ENCODE assay signal across 28 cellular contexts in genomic region chr20:49874601-49875116, GRCh38. TPM values are rescaled to one million over a fixed set of nuclear protein-coding genes. Genes with fewer than 3 reads are reported as not detected.
A peak's percentile ranks its signal among the peaks of the same experiment; 100 is the strongest.
DNase-seq lines count a peak whose midpoint lies in the region; ATAC-seq and TF ChIP-seq lines count a peak whose summit lies in the region.
"Had no signal": no experiment of that assay in that cellular context is flagged by ENCODE, and none has a peak within 500 bp of the region (broad histone marks: within the 10 kb centered on the region; RNA-seq: fewer than 3 reads in every experiment).

No MANE protein-coding gene starts in this region.

- CTCF ChIA-PET in activated CD4-positive, alpha-beta T cell treated with anti-CD3 and anti-CD28 coated beads, Interleukin-2, amount 10 ng/mL, durations not matched to agents 7 days and 5 days (lab: Charles Lee), result no interaction called here
- CTCF ChIA-PET in activated CD4-positive, alpha-beta T cell treated with anti-CD3 and anti-CD28 coated beads for 36 hours (lab: Charles Lee), result interaction anchor here (0.7 to 1.1 kb wide), 3 partner anchors 197 to 415 kb away, joined by 3 to 4 read pairs (median 3); no protein-coding TSS in a partner anchor
- CTCF ChIA-PET in activated CD4-positive, alpha-beta memory T cell treated with anti-CD3 and anti-CD28 coated beads for 36 hours (lab: Charles Lee), result interaction anchor here (0.9 kb wide), 1 partner anchor 14 kb away, joined by 5 read pairs; no protein-coding TSS in a partner anchor

- H3K4me3 Mint-ChIP-seq in activated CD4-positive, alpha-beta T cell treated with anti-CD3 and anti-CD28 coated beads, Interleukin-2, amount 10 ng/mL, durations not matched to agents 7 days and 5 days, result no peak overlapping the region
- no peak overlapping the region for H3K4me3 Mint-ChIP-seq in activated CD4-positive, alpha-beta T cell treated with anti-CD3 and anti-CD28 coated beads for 36 hours
- H3K4me3 Mint-ChIP-seq in activated CD4-positive, alpha-beta memory T cell treated with anti-CD3 and anti-CD28 coated beads for 36 hours, result no peak overlapping the region
- H3K4me3 Mint-ChIP-seq in activated T-helper 1 cell treated with anti-CD3 and anti-CD28 coated beads, Interleukin-12 subunit alpha, Interleukin-12 subunit beta, Interleukin-2, Interleukin-4 antibody, amounts not matched to agents 30 ng/mL and 10 ng/mL and 1 ng/mL, durations not matched to agents 14 hours and 24 hours and 36 hours, result no peak overlapping the region
- H3K4me3 Mint-ChIP-seq: activated naive CD4-positive, alpha-beta T cell treated with anti-CD3 and anti-CD28 coated beads for 36 hours; naive B cell had no signal

- WGBS in hepatocyte (ENCODE audit: low lambda C conversion rate, missing lambda C conversion rate), result 63% methylated on average over 7 of the region's 7 CpGs
- WGBS in stomach, 5 donors, result 30 to 56% (median 39%) methylated on average over 7 of the region's 7 CpGs

- H3K27me3 Mint-ChIP-seq in activated CD4-positive, alpha-beta T cell treated with anti-CD3 and anti-CD28 coated beads, Interleukin-2, amount 10 ng/mL, durations not matched to agents 7 days and 5 days, result no peaks in the 10 kb centered on the region
- H3K27me3 Mint-ChIP-seq in activated CD4-positive, alpha-beta T cell treated with anti-CD3 and anti-CD28 coated beads for 36 hours, result no peaks in the 10 kb centered on the region
- no peaks in the 10 kb centered on the region for H3K27me3 Mint-ChIP-seq in activated CD4-positive, alpha-beta memory T cell treated with anti-CD3 and anti-CD28 coated beads for 36 hours
- H3K27me3 Mint-ChIP-seq in activated T-helper 1 cell treated with anti-CD3 and anti-CD28 coated beads, Interleukin-12 subunit alpha, Interleukin-12 subunit beta, Interleukin-2, Interleukin-4 antibody, amounts not matched to agents 30 ng/mL and 10 ng/mL and 1 ng/mL, durations not matched to agents 14 hours and 24 hours and 36 hours (ENCODE audit: insufficient read depth), result no peaks in the 10 kb centered on the region
- H3K27me3 Mint-ChIP-seq: naive B cell had no signal

- H3K36me3 ChIP-seq in SJSA1, result peaks cover 8% of the 10 kb centered on the region
- no peaks in the 10 kb centered on the region for H3K36me3 ChIP-seq in hepatocyte (replicated peaks; ENCODE audit: insufficient read depth, low read depth)
- peaks cover 4 to 79% (median 52%) of the 10 kb centered on the region in 4 donors for H3K36me3 ChIP-seq in stomach
- H3K36me3 ChIP-seq: WERI-Rb-1 had no signal

- H3K27ac ChIP-seq in SJSA1, result peak overlapping the region; percentile 72
- H3K27ac ChIP-seq in hepatocyte, result peak overlapping the region; percentile 60
- peak overlapping the region in 3 of 5 donors; percentile 31 to 66 (median 36) for H3K27ac ChIP-seq in stomach
- H3K27ac ChIP-seq: epithelial cell of prostate, left ventricle myocardium inferior, psoas muscle, WERI-Rb-1 had no signal

- no peak overlapping the region for H3K4me2 ChIP-seq in hepatocyte

- no peak for TF ChIP-seq EP300 in stomach (IDR thresholded peaks at IDR 0.05)

- H3K36me3 Mint-ChIP-seq in activated CD4-positive, alpha-beta T cell treated with anti-CD3 and anti-CD28 coated beads, Interleukin-2, amount 10 ng/mL, durations not matched to agents 7 days and 5 days (ENCODE audit: low read depth), result peaks cover 23% of the 10 kb centered on the region
- H3K36me3 Mint-ChIP-seq in activated CD4-positive, alpha-beta T cell treated with anti-CD3 and anti-CD28 coated beads for 36 hours (ENCODE audit: low read depth), result peaks cover 10% of the 10 kb centered on the region
- H3K36me3 Mint-ChIP-seq in activated CD4-positive, alpha-beta memory T cell treated with anti-CD3 and anti-CD28 coated beads for 36 hours, result peaks cover 5% of the 10 kb centered on the region
- peaks cover 13% of the 10 kb centered on the region for H3K36me3 Mint-ChIP-seq in activated T-helper 1 cell treated with anti-CD3 and anti-CD28 coated beads, Interleukin-12 subunit alpha, Interleukin-12 subunit beta, Interleukin-2, Interleukin-4 antibody, amounts not matched to agents 30 ng/mL and 10 ng/mL and 1 ng/mL, durations not matched to agents 14 hours and 24 hours and 36 hours (ENCODE audit: low read depth)

- no peaks in the 10 kb centered on the region for H3K4me1 Mint-ChIP-seq in activated CD4-positive, alpha-beta T cell treated with anti-CD3 and anti-CD28 coated beads, Interleukin-2, amount 10 ng/mL, durations not matched to agents 7 days and 5 days
- no peaks in the 10 kb centered on the region for H3K4me1 Mint-ChIP-seq in activated CD4-positive, alpha-beta T cell treated with anti-CD3 and anti-CD28 coated beads for 36 hours
- no peaks in the 10 kb centered on the region for H3K4me1 Mint-ChIP-seq in activated CD4-positive, alpha-beta memory T cell treated with anti-CD3 and anti-CD28 coated beads for 36 hours (ENCODE audit: low read depth)
- no peaks in the 10 kb centered on the region for H3K4me1 Mint-ChIP-seq in activated T-helper 1 cell treated with anti-CD3 and anti-CD28 coated beads, Interleukin-12 subunit alpha, Interleukin-12 subunit beta, Interleukin-2, Interleukin-4 antibody, amounts not matched to agents 30 ng/mL and 10 ng/mL and 1 ng/mL, durations not matched to agents 14 hours and 24 hours and 36 hours (ENCODE audit: low read depth)
- H3K4me1 Mint-ChIP-seq: naive B cell had no signal

- no peak for ATAC-seq in activated CD4-positive, alpha-beta T cell treated with anti-CD3 and anti-CD28 coated beads for 36 hours
- ATAC-seq: Panc1, psoas muscle had no signal

- peak overlapping the region; percentile 4 for H3K27ac Mint-ChIP-seq in activated CD4-positive, alpha-beta T cell treated with anti-CD3 and anti-CD28 coated beads, Interleukin-2, amount 10 ng/mL, durations not matched to agents 7 days and 5 days
- no peak overlapping the region for H3K27ac Mint-ChIP-seq in activated CD4-positive, alpha-beta T cell treated with anti-CD3 and anti-CD28 coated beads for 36 hours
- H3K27ac Mint-ChIP-seq in activated CD4-positive, alpha-beta memory T cell treated with anti-CD3 and anti-CD28 coated beads for 36 hours, result no peak overlapping the region
- no peak overlapping the region for H3K27ac Mint-ChIP-seq in activated T-helper 1 cell treated with anti-CD3 and anti-CD28 coated beads, Interleukin-12 subunit alpha, Interleukin-12 subunit beta, Interleukin-2, Interleukin-4 antibody, amounts not matched to agents 30 ng/mL and 10 ng/mL and 1 ng/mL, durations not matched to agents 14 hours and 24 hours and 36 hours
- H3K27ac Mint-ChIP-seq: activated naive CD4-positive, alpha-beta T cell treated with anti-CD3 and anti-CD28 coated beads for 36 hours had no signal

- H4K20me1 ChIP-seq in hepatocyte (ENCODE audit: insufficient read depth, poor library complexity, severe bottlenecking), result no peaks in the 10 kb centered on the region

- TF ChIP-seq POLR2A in stomach (IDR thresholded peaks at IDR 0.05), result no peak

- intact Hi-C loops in activated CD4-positive, alpha-beta T cell treated with anti-CD3 and anti-CD28 coated beads for 36 hours (cut with DNase I, micrococcal nuclease), result no loop called here
- intact Hi-C loops in stomach (cut with DNase I; ENCODE audit: low total_unique reads), result no loop called here
- intact Hi-C loops in activated CD4-positive, alpha-beta memory T cell treated with anti-CD3 and anti-CD28 coated beads for 36 hours (cut with micrococcal nuclease), result no loop called here
- intact Hi-C loops in activated T-helper 1 cell treated with anti-CD3 and anti-CD28 coated beads, Interleukin-12 subunit alpha, Interleukin-12 subunit beta, Interleukin-2, Interleukin-4 antibody, amounts not matched to agents 30 ng/mL and 10 ng/mL and 1 ng/mL, durations not matched to agents 14 hours and 24 hours and 36 hours (cut with micrococcal nuclease), result no loop called here

- no peaks in the 10 kb centered on the region for H3K27me3 ChIP-seq in SJSA1 (replicated peaks)
- H3K27me3 ChIP-seq in hepatocyte, result no peaks in the 10 kb centered on the region
- H3K27me3 ChIP-seq in stomach, result no peaks in the 10 kb centered on the region

- H3K4me3 ChIP-seq in SJSA1 (no peak overlapping the region), hepatocyte (no peak overlapping the region), stomach (no peak overlapping the region)
- H3K4me3 ChIP-seq: left ventricle myocardium inferior, psoas muscle had no signal

- H3K4me1 ChIP-seq in SJSA1 (replicated peaks), result peaks cover 66% of the 10 kb centered on the region
- peaks cover 11% of the 10 kb centered on the region for H3K4me1 ChIP-seq in hepatocyte (ENCODE audit: insufficient read depth)
- peaks cover 12 to 46% (median 28%) of the 10 kb centered on the region in 4 donors for H3K4me1 ChIP-seq in stomach

- no peak for DNase-seq in activated CD4-positive, alpha-beta T cell treated with anti-CD3 and anti-CD28 coated beads, Interleukin-2, amount 10 ng/mL, durations not matched to agents 7 days and 5 days
- no peak for DNase-seq in activated CD4-positive, alpha-beta T cell treated with anti-CD3 and anti-CD28 coated beads for 36 hours
- DNase-seq in SJSA1 (ENCODE audit: low read depth in 1 of 2, low spot score in 2 of 2), result peak; percentile 88
- no peak for DNase-seq in hepatocyte (ENCODE audit: low spot score)
- DNase-seq in stomach, result peak; percentile 50
- DNase-seq in activated CD4-positive, alpha-beta memory T cell treated with anti-CD3 and anti-CD28 coated beads for 36 hours, result no peak
- DNase-seq in activated T-helper 1 cell treated with anti-CD3 and anti-CD28 coated beads, Interleukin-12 subunit alpha, Interleukin-12 subunit beta, Interleukin-2, Interleukin-4 antibody, amounts not matched to agents 30 ng/mL and 10 ng/mL and 1 ng/mL, durations not matched to agents 14 hours and 24 hours and 36 hours (ENCODE audit: low spot score), result no peak
- no peak for DNase-seq in GM20000 (ENCODE audit: low spot score)
- DNase-seq: 8988T; activated CD4-positive, alpha-beta T cell treated with anti-CD3 and anti-CD28 coated beads for 48 hours; activated naive CD4-positive, alpha-beta T cell treated with anti-CD3 and anti-CD28 coated beads for 36 hours; activated T-cell treated with anti-CD3 and anti-CD28 coated beads, Interleukin-2, amount 50 U/mL, for 1 hour; C1 segment of cervical spinal cord; COR-L47; effector CD4-positive, alpha-beta T cell; H7; left ventricle myocardium inferior; naive B cell; NCI-H146; NCI-H345; nucleus accumbens; psoas muscle; SHP77; stimulated activated CD4-positive, alpha-beta T cell treated with anti-CD3 and anti-CD28 coated beads, Interleukin-15, amount 100 ng/mL, for 24 hours; stimulated activated CD4-positive, alpha-beta T cell treated with anti-CD3 and anti-CD28 coated beads, Interleukin-4, amount 100 ng/mL, for 4 hours; WERI-Rb-1 had no signal

- TF ChIP-seq CTCF in hepatocyte (IDR thresholded peaks at IDR 0.05; ENCODE audit: poor library complexity), result no peak
- no peak for TF ChIP-seq CTCF in stomach (IDR thresholded peaks at IDR 0.05)
- TF ChIP-seq CTCF in GM20000 (IDR thresholded peaks at IDR 0.05; ENCODE audit: extremely low read depth, missing control alignments), result no peak

- H3K9me2 ChIP-seq in hepatocyte (replicated peaks; ENCODE audit: insufficient read depth), result no peaks in the 10 kb centered on the region

- H3K9me3 ChIP-seq in SJSA1 (replicated peaks), result no peaks in the 10 kb centered on the region
- no peaks in the 10 kb centered on the region for H3K9me3 ChIP-seq in hepatocyte (ENCODE audit: low read depth)
- no peaks in the 10 kb centered on the region for H3K9me3 ChIP-seq in stomach
- H3K9me3 ChIP-seq: left ventricle myocardium inferior, psoas muscle had no signal

- H2AFZ ChIP-seq in hepatocyte, result no peak overlapping the region

- POLR2A ChIA-PET in activated CD4-positive, alpha-beta T cell treated with anti-CD3 and anti-CD28 coated beads, Interleukin-2, amount 10 ng/mL, durations not matched to agents 7 days and 5 days (lab: Charles Lee), result no interaction called here
- POLR2A ChIA-PET in activated CD4-positive, alpha-beta T cell treated with anti-CD3 and anti-CD28 coated beads for 36 hours (lab: Charles Lee), result no interaction called here
- POLR2A ChIA-PET in activated CD4-positive, alpha-beta memory T cell treated with anti-CD3 and anti-CD28 coated beads for 36 hours (lab: Charles Lee), result no interaction called here

- H3K9me3 Mint-ChIP-seq in activated CD4-positive, alpha-beta T cell treated with anti-CD3 and anti-CD28 coated beads, Interleukin-2, amount 10 ng/mL, durations not matched to agents 7 days and 5 days, result no peaks in the 10 kb centered on the region
- H3K9me3 Mint-ChIP-seq in activated CD4-positive, alpha-beta T cell treated with anti-CD3 and anti-CD28 coated beads for 36 hours (ENCODE audit: low read depth), result no peaks in the 10 kb centered on the region
- H3K9me3 Mint-ChIP-seq in activated CD4-positive, alpha-beta memory T cell treated with anti-CD3 and anti-CD28 coated beads for 36 hours, result no peaks in the 10 kb centered on the region
- H3K9me3 Mint-ChIP-seq in activated T-helper 1 cell treated with anti-CD3 and anti-CD28 coated beads, Interleukin-12 subunit alpha, Interleukin-12 subunit beta, Interleukin-2, Interleukin-4 antibody, amounts not matched to agents 30 ng/mL and 10 ng/mL and 1 ng/mL, durations not matched to agents 14 hours and 24 hours and 36 hours, result no peaks in the 10 kb centered on the region
- H3K9me3 Mint-ChIP-seq: activated naive CD4-positive, alpha-beta T cell treated with anti-CD3 and anti-CD28 coated beads for 36 hours; naive B cell had no signal

- H3K79me2 ChIP-seq in hepatocyte, result no peaks in the 10 kb centered on the region

RNA-seq across cellular contexts. Expression of gene SPATA2, which starts 40.7 kb away (rescaled TPM):
- total RNA-seq in activated CD4-positive, alpha-beta T cell treated with anti-CD3 and anti-CD28 coated beads, Interleukin-2, amount 10 ng/mL, durations not matched to agents 7 days and 5 days, result 1 to 10 TPM; 7.4 to 8.2 TPM
- 10 to 100 TPM in 1 of 2 experiments, 1 to 10 TPM in 1; 8.7 to 10.1 TPM for total RNA-seq in activated CD4-positive, alpha-beta T cell treated with anti-CD3 and anti-CD28 coated beads for 36 hours
- total RNA-seq in SJSA1 (2014; rRNA removed; shearing (Covaris generic)), result 2.5 and 3.5 TPM in 2 replicates
- 4.9 and 5.9 TPM in 2 replicates for total RNA-seq in hepatocyte
- 9.6 and 10.1 TPM in 2 replicates for polyA plus RNA-seq in hepatocyte
- 10 to 100 TPM in 1 of 5 donors, 1 to 10 TPM in 4; 3.1 to 14.3 (median 7.6) TPM for total RNA-seq in stomach
- polyA plus RNA-seq in stomach, result 1 to 10 TPM; 2.6 to 5.8 (median 3.9) TPM
- total RNA-seq in activated CD4-positive, alpha-beta memory T cell treated with anti-CD3 and anti-CD28 coated beads for 36 hours, result 1 to 10 TPM; 7.9 to 8.6 TPM
- 9.7 and 10.4 TPM in 2 replicates for total RNA-seq in activated T-helper 1 cell treated with anti-CD3 and anti-CD28 coated beads, Interleukin-12 subunit alpha, Interleukin-12 subunit beta, Interleukin-2, Interleukin-4 antibody, amounts not matched to agents 30 ng/mL and 10 ng/mL and 1 ng/mL, durations not matched to agents 14 hours and 24 hours and 36 hours

Comparison
In these comparisons a context has a peak if more than half of its experiments do, and no peak if none do; other contexts are left out.
1. DNase-seq: peak in SJSA1 (2 of 2) and stomach (single experiment); none in activated CD4-positive, alpha-beta T cell treated with anti-CD3 and anti-CD28 coated beads, Interleukin-2, amount 10 ng/mL, durations not matched to agents 7 days and 5 days (single experiment), activated CD4-positive, alpha-beta T cell treated with anti-CD3 and anti-CD28 coated beads for 36 hours (single experiment), hepatocyte (single experiment), activated CD4-positive, alpha-beta memory T cell treated with anti-CD3 and anti-CD28 coated beads for 36 hours (single experiment), activated T-helper 1 cell treated with anti-CD3 and anti-CD28 coated beads, Interleukin-12 subunit alpha, Interleukin-12 subunit beta, Interleukin-2, Interleukin-4 antibody, amounts not matched to agents 30 ng/mL and 10 ng/mL and 1 ng/mL, durations not matched to agents 14 hours and 24 hours and 36 hours (single experiment) and GM20000 (single experiment).
2. Peak in every context shown above with its lines, with median percentiles within 50 percentile points of each other: H3K27ac ChIP-seq.